ENCODE assay signal across 19 cellular contexts in the genomic region with DNA sequence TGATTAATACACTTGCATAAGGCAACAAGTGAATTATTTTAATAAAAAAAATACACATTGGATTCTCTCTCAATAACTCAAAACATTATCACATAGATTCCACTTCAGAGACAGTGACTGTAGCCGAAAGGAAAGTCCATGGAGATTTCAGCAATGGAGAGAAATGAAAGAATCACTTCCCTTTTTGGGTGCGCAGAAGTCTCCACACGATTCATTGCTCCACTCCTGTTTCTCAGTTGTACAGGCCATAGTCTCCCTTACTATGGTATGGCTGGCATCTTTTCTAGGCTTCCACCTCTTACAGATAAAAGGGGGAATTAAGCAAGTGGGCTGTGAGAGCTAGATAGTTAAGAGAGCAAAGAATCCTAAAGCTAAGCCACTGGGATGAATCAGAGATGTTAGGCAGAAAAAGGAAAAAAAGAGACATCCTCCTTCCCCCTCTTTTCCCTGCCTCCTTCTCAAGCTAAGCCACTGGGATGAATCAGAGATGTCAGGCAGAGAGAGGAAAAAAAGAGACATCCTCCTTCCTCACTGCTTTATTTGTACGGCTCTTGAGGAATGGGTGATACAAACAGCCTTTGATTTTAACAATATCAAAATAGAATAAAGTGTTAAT. TPM values are rescaled to one million over a fixed set of nuclear protein-coding genes. Genes with fewer than 3 reads are reported as not detected.
A peak's percentile ranks its signal among the peaks of the same experiment; 100 is the strongest.
DNase-seq lines count a peak whose midpoint lies in the region; ATAC-seq, FAIRE-seq and TF ChIP-seq lines count a peak whose summit lies in the region.
"Had no signal": no experiment of that assay in that cellular context is flagged by ENCODE, and none has a peak within 500 bp of the region (broad histone marks: within the 10 kb centered on the region; RNA-seq: fewer than 3 reads in every experiment).

No MANE protein-coding gene starts in this region.

- TF ChIP-seq CTCF in epithelial cell of esophagus (IDR thresholded peaks at IDR 0.05; ENCODE audit: insufficient read depth, low read depth, low read length, missing control alignments) (no peak), sigmoid colon (IDR thresholded peaks at IDR 0.05) (no peak)

- H3K4me1 ChIP-seq in sigmoid colon = peaks cover 0 to 17% (median 14%) of the 10 kb centered on the region in 4 donors

- no peak for FAIRE-seq in GM12892 (lab: Jason Lieb, UNC)
- FAIRE-seq: G401.6 had no signal

- DNase-seq in NOMO-1 (lab: John Stamatoyannopoulos, UW; ENCODE audit: unreplicated experiment in 2 of 2) (peak; percentile 57 to 86), epithelial cell of esophagus (ENCODE audit: low read depth) (peak; percentile 54), sigmoid colon (no peak), GM12892 (ENCODE audit: insufficient read length) (no peak), DMS79 treated with DMSO at 0.1 percent for 48 hours (lab: John Stamatoyannopoulos, UW) (no peak), foreskin melanocyte (no peak)
- DNase-seq: activated naive CD8-positive, alpha-beta T cell treated with anti-CD3 and anti-CD28 coated beads, Interleukin-2, amount 50 U/mL, for 24 hours; activated T-cell treated with anti-CD3 and anti-CD28 coated beads, Interleukin-2, amount 50 U/mL, for 4 hours; CD8-positive, alpha-beta memory T cell; NCI-H1436 treated with DMSO at 0.1 percent for 48 hours; right cardiac atrium; stimulated activated CD4-positive, alpha-beta T cell treated with anti-CD3 and anti-CD28 coated beads, Interleukin-4, amount 100 ng/mL, for 24 hours; T-helper 2 cell; transverse colon had no signal

- H3K27ac ChIP-seq in sigmoid colon = peak overlapping the region in 3 of 4 donors; percentile 19 to 49 (median 25)
- H3K27ac ChIP-seq: epithelial cell of prostate, transverse colon had no signal

- no peaks in the 10 kb centered on the region for H3K27me3 ChIP-seq in sigmoid colon
- H3K27me3 ChIP-seq: transverse colon had no signal

- no peaks in the 10 kb centered on the region for H3K9me3 ChIP-seq in sigmoid colon
- H3K9me3 ChIP-seq: transverse colon had no signal

- 73 to 83% methylated on average over 4 of the region's 4 CpGs for WGBS in sigmoid colon, 2 donors

- intact Hi-C loops in sigmoid colon (cut with DNase I) = no loop called here

- ATAC-seq in GM19351 (IDR thresholded peaks at IDR 0.05; ENCODE audit: unreplicated experiment) = peak; percentile 46
- ATAC-seq in GM19324 (IDR thresholded peaks at IDR 0.05; ENCODE audit: low FRiP score, unreplicated experiment) = no peak
- ATAC-seq: activated naive CD8-positive, alpha-beta T cell treated with anti-CD3 and anti-CD28 coated beads, Interleukin-2, amount 50 U/mL, for 24 hours; activated T-cell treated with anti-CD3 and anti-CD28 coated beads, Interleukin-2, amount 50 U/mL, for 4 hours had no signal

- TF ChIP-seq POLR2A in sigmoid colon (IDR thresholded peaks at IDR 0.05) (no peak), GM12892 (IDR thresholded peaks at IDR 0.05; ENCODE audit: low read depth, low read length) (no peak)

- H3K36me3 ChIP-seq in sigmoid colon = no peaks in the 10 kb centered on the region
- H3K36me3 ChIP-seq: transverse colon had no signal

- no peak overlapping the region for H3K4me3 ChIP-seq in epithelial cell of esophagus (ENCODE audit: low read length)
- no peak overlapping the region for H3K4me3 ChIP-seq in sigmoid colon
- H3K4me3 ChIP-seq: transverse colon had no signal

- no peak for TF ChIP-seq EP300 in sigmoid colon (IDR thresholded peaks at IDR 0.05)

RNA-seq across cellular contexts. Expression of a gene that starts 16.3 kb away (rescaled TPM):
- 10 to 100 TPM; 17.4 to 57.3 (median 22.5) TPM for total RNA-seq in sigmoid colon
- polyA plus RNA-seq in sigmoid colon = 1 to 10 TPM; 1.2 to 3.1 (median 1.4) TPM
- polyA plus RNA-seq in GM12892 (2012; ENCODE audit: missing spikeins) = not detected
- total RNA-seq: NCI-H460 had no signal

Comparison
In these comparisons a context has a peak if more than half of its experiments do, and no peak if none do; other contexts are left out.
1. DNase-seq: peak in NOMO-1 (2 of 2) and epithelial cell of esophagus (single experiment); none in sigmoid colon (single experiment), GM12892 (single experiment), DMS79 treated with DMSO at 0.1 percent for 48 hours (single experiment) and foreskin melanocyte (single experiment).